1 cellular context compared by ENCODE assay signal in the genomic region with DNA sequence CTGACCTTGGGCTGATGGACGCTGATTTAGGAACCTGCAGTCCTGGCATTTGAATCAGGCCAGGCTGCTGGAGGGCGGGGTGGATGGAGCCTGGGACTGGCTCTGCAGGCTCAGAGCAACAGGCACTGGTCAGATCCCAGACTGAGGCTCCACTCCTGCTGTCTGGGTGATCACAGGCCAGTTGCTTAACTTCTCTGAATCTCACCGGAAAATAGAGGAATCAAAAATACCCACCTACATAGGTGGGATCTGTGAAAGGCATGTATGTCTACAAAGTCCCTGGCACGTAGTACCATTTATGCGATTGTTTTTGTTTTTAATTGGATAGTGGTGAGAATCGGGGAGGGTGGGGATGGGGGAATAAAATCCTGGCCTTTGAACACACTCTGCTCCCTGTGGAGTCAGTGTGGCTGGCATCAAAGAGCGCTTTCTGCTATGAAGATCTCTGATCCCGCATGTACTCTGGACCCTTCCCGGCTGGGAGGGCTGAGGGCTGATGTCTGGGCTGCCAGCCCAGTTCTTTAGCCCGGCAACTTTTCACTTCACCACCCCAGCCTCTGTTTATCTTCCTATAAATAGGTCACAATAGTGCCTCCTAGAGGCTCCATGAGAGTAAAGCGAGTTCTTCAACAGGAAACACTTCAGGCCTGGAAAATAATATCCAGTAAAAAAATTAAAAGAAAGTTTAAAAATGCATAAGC.
TF ChIP-seq lines count a peak whose summit lies in the region.

No MANE protein-coding gene starts in this region.

TF ChIP-seq in A549, 52 proteins besides CTCF, POLR2A, EP300 and RAD21 (continued from another document):
- no peak for TF ChIP-seq HDAC2 (IDR thresholded peaks at IDR 0.05)
- TF ChIP-seq, protein P1, sequence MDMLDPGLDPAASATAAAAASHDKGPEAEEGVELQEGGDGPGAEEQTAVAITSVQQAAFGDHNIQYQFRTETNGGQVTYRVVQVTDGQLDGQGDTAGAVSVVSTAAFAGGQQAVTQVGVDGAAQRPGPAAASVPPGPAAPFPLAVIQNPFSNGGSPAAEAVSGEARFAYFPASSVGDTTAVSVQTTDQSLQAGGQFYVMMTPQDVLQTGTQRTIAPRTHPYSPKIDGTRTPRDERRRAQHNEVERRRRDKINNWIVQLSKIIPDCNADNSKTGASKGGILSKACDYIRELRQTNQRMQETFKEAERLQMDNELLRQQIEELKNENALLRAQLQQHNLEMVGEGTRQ (IDR thresholded peaks at IDR 0.05), result no peak
- TF ChIP-seq ZC3H11A (IDR thresholded peaks at IDR 0.05), result no peak
- TF ChIP-seq ESRRA (IDR thresholded peaks at IDR 0.05; ENCODE audit: borderline replicate concordance, low read length), result no peak
- TF ChIP-seq, protein P2, sequence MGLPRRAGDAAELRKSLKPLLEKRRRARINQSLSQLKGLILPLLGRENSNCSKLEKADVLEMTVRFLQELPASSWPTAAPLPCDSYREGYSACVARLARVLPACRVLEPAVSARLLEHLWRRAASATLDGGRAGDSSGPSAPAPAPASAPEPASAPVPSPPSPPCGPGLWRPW (IDR thresholded peaks at IDR 0.05), result no peak
- TF ChIP-seq MYC (IDR thresholded peaks at IDR 0.05; ENCODE audit: borderline replicate concordance, low read length), result no peak
- TF ChIP-seq KDM5A (IDR thresholded peaks at IDR 0.05), result no peak
